Comparison of ENCODE assay signal across 8 cellular contexts in genomic region chr11:72821920-72822799, GRCh38. TPM values are rescaled to one million over a fixed set of nuclear protein-coding genes. Genes with fewer than 3 reads are reported as not detected.
A peak's percentile ranks its signal among the peaks of the same experiment; 100 is the strongest.
DNase-seq lines count a peak whose midpoint lies in the region; ATAC-seq and TF ChIP-seq lines count a peak whose summit lies in the region.

No MANE protein-coding gene starts in this region.

- peak overlapping the region; percentile 61 for H3K27ac ChIP-seq in CD4-positive, CD25-positive, alpha-beta regulatory T cell (ENCODE audit: insufficient read depth, low read length, poor library complexity, severe bottlenecking)
- no peak overlapping the region for H3K27ac ChIP-seq in duodenal mucosa (ENCODE audit: low read depth, low read length)

- peaks cover 0 to 37% (median 12%) of the 10 kb centered on the region in 4 donors for H3K4me1 Mint-ChIP-seq in CD4-positive, CD25-positive, alpha-beta regulatory T cell
- peaks cover 32% of the 10 kb centered on the region for H3K4me1 Mint-ChIP-seq in activated CD8-positive, alpha-beta T cell treated with anti-CD3 and anti-CD28 coated beads, Interleukin-2, amount 10 ng/mL, durations not matched to agents 7 days and 5 days (ENCODE audit: low read depth)

- CTCF ChIA-PET in activated CD8-positive, alpha-beta T cell treated with anti-CD3 and anti-CD28 coated beads, Interleukin-2, amount 10 ng/mL, durations not matched to agents 7 days and 5 days (lab: Charles Lee): interaction anchor here (1.0 kb wide), 1 partner anchor 9 kb away, joined by 3 read pairs; no protein-coding TSS in a partner anchor

- peak; percentile 83 to 86 for ATAC-seq in CD4-positive, CD25-positive, alpha-beta regulatory T cell (ENCODE audit: low read depth in 2 of 2)
- ATAC-seq in GM21717 (IDR thresholded peaks at IDR 0.05; ENCODE audit: unreplicated experiment) (peak; percentile 42), GM21423 (IDR thresholded peaks at IDR 0.05; ENCODE audit: unreplicated experiment) (no peak)
- ATAC-seq in activated CD8-positive, alpha-beta T cell treated with anti-CD3 and anti-CD28 coated beads, Interleukin-2, amount 10 ng/mL, durations not matched to agents 7 days and 5 days: peak; percentile 82

- H3K27me3 Mint-ChIP-seq in CD4-positive, CD25-positive, alpha-beta regulatory T cell: no peaks in the 10 kb centered on the region
- no peaks in the 10 kb centered on the region for H3K27me3 Mint-ChIP-seq in activated CD8-positive, alpha-beta T cell treated with anti-CD3 and anti-CD28 coated beads, Interleukin-2, amount 10 ng/mL, durations not matched to agents 7 days and 5 days (ENCODE audit: low read depth)

- no peak for TF ChIP-seq CTCF in lower leg skin (IDR thresholded peaks at IDR 0.05)

- H3K4me3 ChIP-seq in CD4-positive, CD25-positive, alpha-beta regulatory T cell (ENCODE audit: low read depth, low read length): no peak overlapping the region
- peak overlapping the region; percentile 56 to 65 for H3K4me3 ChIP-seq in duodenal mucosa (ENCODE audit: low read depth in 1 of 2, low read length in 2 of 2)
- peak overlapping the region; percentile 15 for H3K4me3 ChIP-seq in lower leg skin (ENCODE audit: low read depth, poor library complexity, severe bottlenecking)

- H3K27me3 ChIP-seq in CD4-positive, CD25-positive, alpha-beta regulatory T cell (ENCODE audit: control insufficient read depth, insufficient read depth, low read length): no peaks in the 10 kb centered on the region
- H3K27me3 ChIP-seq in duodenal mucosa (ENCODE audit: control insufficient read depth in 1 of 2, insufficient read depth in 2 of 2, low read length in 2 of 2): no peaks in the 10 kb centered on the region

- peak overlapping the region in 1 of 4 donors; percentile 32 for H3K4me3 Mint-ChIP-seq in CD4-positive, CD25-positive, alpha-beta regulatory T cell
- H3K4me3 Mint-ChIP-seq in activated CD8-positive, alpha-beta T cell treated with anti-CD3 and anti-CD28 coated beads, Interleukin-2, amount 10 ng/mL, durations not matched to agents 7 days and 5 days: no peak overlapping the region

- DNase-seq in CD4-positive, CD25-positive, alpha-beta regulatory T cell: peak; percentile 76 to 90 (median 82)
- DNase-seq in NCI-H2196 treated with DMSO at 0.1 percent for 48 hours (lab: John Stamatoyannopoulos, UW; ENCODE audit: unreplicated experiment) (peak; percentile 84), lower leg skin (ENCODE audit: low spot score in 2 of 2) (peak; percentile 64 to 96)
- DNase-seq in activated CD8-positive, alpha-beta T cell treated with anti-CD3 and anti-CD28 coated beads, Interleukin-2, amount 10 ng/mL, durations not matched to agents 7 days and 5 days: peak; percentile 82
- DNase-seq in stimulated activated CD4-positive, alpha-beta T cell treated with anti-CD3 and anti-CD28 coated beads, Interleukin-4, amount 100 ng/mL, for 1 hour: peak; percentile 80

- intact Hi-C loops in lower leg skin (cut with DNase I; ENCODE audit: low total_unique reads): no loop called here

- H3K9me3 Mint-ChIP-seq in CD4-positive, CD25-positive, alpha-beta regulatory T cell: no peaks in the 10 kb centered on the region
- H3K9me3 Mint-ChIP-seq in activated CD8-positive, alpha-beta T cell treated with anti-CD3 and anti-CD28 coated beads, Interleukin-2, amount 10 ng/mL, durations not matched to agents 7 days and 5 days (ENCODE audit: insufficient read depth): no peaks in the 10 kb centered on the region

- POLR2A ChIA-PET in activated CD8-positive, alpha-beta T cell treated with anti-CD3 and anti-CD28 coated beads, Interleukin-2, amount 10 ng/mL, durations not matched to agents 7 days and 5 days (lab: Charles Lee): interaction anchor here (0.7 to 0.8 kb wide), 2 partner anchors 10 to 12 kb away, joined by 3 read pairs; no protein-coding TSS in a partner anchor

- peaks cover 53% of the 10 kb centered on the region for H3K36me3 ChIP-seq in CD4-positive, CD25-positive, alpha-beta regulatory T cell (ENCODE audit: control insufficient read depth, insufficient read depth, low read length)
- H3K36me3 ChIP-seq in duodenal mucosa (ENCODE audit: control insufficient read depth in 1 of 2, insufficient read depth in 2 of 2, low read length in 2 of 2): peaks cover 7 to 29% of the 10 kb centered on the region in 2 donors

- peaks cover 29% of the 10 kb centered on the region for H3K36me3 Mint-ChIP-seq in CD4-positive, CD25-positive, alpha-beta regulatory T cell
- H3K36me3 Mint-ChIP-seq in activated CD8-positive, alpha-beta T cell treated with anti-CD3 and anti-CD28 coated beads, Interleukin-2, amount 10 ng/mL, durations not matched to agents 7 days and 5 days (ENCODE audit: low read depth): peaks cover 64% of the 10 kb centered on the region

- H3K9me3 ChIP-seq in CD4-positive, CD25-positive, alpha-beta regulatory T cell (ENCODE audit: control insufficient read depth in 2 of 2, low read length in 2 of 2): no peaks in the 10 kb centered on the region
- no peaks in the 10 kb centered on the region for H3K9me3 ChIP-seq in duodenal mucosa (ENCODE audit: control insufficient read depth in 1 of 2, low read length in 2 of 2)

- peaks cover 18% of the 10 kb centered on the region for H3K4me1 ChIP-seq in CD4-positive, CD25-positive, alpha-beta regulatory T cell (ENCODE audit: control insufficient read depth, insufficient read depth, low read length, poor library complexity, severe bottlenecking)
- peaks cover 0 to 15% of the 10 kb centered on the region in 2 donors for H3K4me1 ChIP-seq in duodenal mucosa (ENCODE audit: control insufficient read depth in 1 of 2, insufficient read depth in 2 of 2, low read length in 2 of 2)

- peak overlapping the region; percentile 10 to 18 for H3K9ac ChIP-seq in duodenal mucosa (ENCODE audit: low read depth in 1 of 2, low read length in 2 of 2)

- 39 to 53% methylated on average over 10 to 64 of the region's 82 CpGs for WGBS in lower leg skin, 2 donors

- peak overlapping the region in 2 of 3 donors; percentile 23 to 59 for H3K27ac Mint-ChIP-seq in CD4-positive, CD25-positive, alpha-beta regulatory T cell
- no peak overlapping the region for H3K27ac Mint-ChIP-seq in activated CD8-positive, alpha-beta T cell treated with anti-CD3 and anti-CD28 coated beads, Interleukin-2, amount 10 ng/mL, durations not matched to agents 7 days and 5 days

- no peak for TF ChIP-seq POLR2A in lower leg skin (IDR thresholded peaks at IDR 0.05)

RNA-seq across cellular contexts. Expression of gene ATG16L2, which starts 7.9 kb away (rescaled TPM):
- total RNA-seq in CD4-positive, CD25-positive, alpha-beta regulatory T cell: 89.9 TPM
- polyA plus RNA-seq in CD4-positive, CD25-positive, alpha-beta regulatory T cell: 10 to 100 TPM in 2 of 4 donors, 1 to 10 TPM in 2; 6.7 to 13.3 (median 9.3) TPM
- 100 to 1,000 TPM; 104 to 105 TPM for total RNA-seq in activated CD8-positive, alpha-beta T cell treated with anti-CD3 and anti-CD28 coated beads, Interleukin-2, amount 10 ng/mL, durations not matched to agents 7 days and 5 days
- 100 to 1,000 TPM in 1 of 4 donors, 10 to 100 TPM in 3; 82.6 to 157 (median 92.9) TPM for total RNA-seq in lower leg skin

RNA-seq across cellular contexts. Expression of gene STARD10, which starts 28.3 kb away (rescaled TPM):
- 11.2 TPM for total RNA-seq in CD4-positive, CD25-positive, alpha-beta regulatory T cell
- polyA plus RNA-seq in CD4-positive, CD25-positive, alpha-beta regulatory T cell: 10 to 100 TPM; 13.6 to 16.8 (median 14.0) TPM
- 1 to 10 TPM; 4.0 to 4.5 TPM for total RNA-seq in activated CD8-positive, alpha-beta T cell treated with anti-CD3 and anti-CD28 coated beads, Interleukin-2, amount 10 ng/mL, durations not matched to agents 7 days and 5 days
- total RNA-seq in lower leg skin: 100 to 1,000 TPM in 3 of 4 donors, 10 to 100 TPM in 1; 90.3 to 119 (median 110) TPM
